ENCODE assay signal across 1 cellular context in the genomic region with DNA sequence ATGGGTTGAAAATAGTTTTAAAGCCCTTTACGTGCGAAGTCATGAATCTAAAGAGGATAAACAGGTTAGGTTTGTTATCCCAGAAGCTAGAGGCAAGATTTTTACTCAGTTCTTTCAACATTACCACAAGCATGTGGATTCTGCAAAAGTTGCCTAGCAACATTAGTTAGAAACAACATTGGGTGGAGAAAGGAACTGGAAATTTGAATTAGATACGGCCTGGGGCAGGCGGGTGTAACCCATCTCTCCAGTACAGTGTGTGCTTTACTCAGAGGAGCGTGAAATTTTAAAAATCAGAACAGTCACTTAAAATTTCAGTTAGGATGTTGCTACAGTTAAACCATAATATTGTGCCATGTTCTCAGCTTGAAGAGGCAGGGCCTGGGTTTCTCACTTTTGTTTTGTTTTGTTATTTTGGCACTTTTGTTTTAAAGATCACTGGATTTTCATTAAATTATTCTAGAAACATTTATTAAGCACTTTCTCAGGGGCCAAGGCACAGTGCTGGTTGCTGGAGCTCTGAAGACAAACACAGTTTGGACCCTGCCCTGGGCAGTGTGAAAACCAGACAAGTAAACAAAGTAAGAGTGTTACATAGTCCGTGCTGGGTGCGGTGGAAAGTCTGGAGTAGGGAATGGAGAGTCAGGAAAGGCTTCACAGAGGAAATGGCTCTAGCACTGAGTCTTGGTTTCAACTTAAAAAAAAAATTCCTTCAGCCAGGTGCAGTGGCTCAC.
A peak's percentile ranks its signal among the peaks of the same experiment; 100 is the strongest.
TF ChIP-seq lines count a peak whose summit lies in the region.

No MANE protein-coding gene starts in this region.

TF ChIP-seq in K562, 482 proteins besides CTCF, POLR2A, EP300 and RAD21 (continued from another document and continues in another):
- TF ChIP-seq ZNF140 (CRISPR knock-in tag; IDR thresholded peaks at IDR 0.05) (no peak), ATF7 (IDR thresholded peaks at IDR 0.05) (no peak), MTA2 (IDR thresholded peaks at IDR 0.05; ENCODE audit: low read depth) (no peak), ZNF785 (CRISPR knock-in tag; IDR thresholded peaks at IDR 0.05) (no peak), MCM3 (IDR thresholded peaks at IDR 0.05) (no peak), ZNF57 (CRISPR knock-in tag; IDR thresholded peaks at IDR 0.05) (no peak), TSC22D4 (tag; IDR thresholded peaks at IDR 0.05) (no peak), ZBTB34 (CRISPR knock-in tag; IDR thresholded peaks at IDR 0.05) (no peak), SMARCB1 (IDR thresholded peaks at IDR 0.05; ENCODE audit: insufficient read length, low read depth) (no peak), EP400 (IDR thresholded peaks at IDR 0.05) (peak; percentile 23; the same call in 1 of the 2 replicates), PTBP1 (IDR thresholded peaks at IDR 0.05; ENCODE audit: low read depth, low read length) (no peak), NONO (IDR thresholded peaks at IDR 0.05; ENCODE audit: low read depth in 2 of 2, low read length in 1 of 2) (no peak), ZBTB5 (IDR thresholded peaks at IDR 0.05) (no peak), ZNF133 (CRISPR knock-in tag; IDR thresholded peaks at IDR 0.05) (no peak), CC2D1A (IDR thresholded peaks at IDR 0.05) (no peak), ARHGAP35 (IDR thresholded peaks at IDR 0.05; ENCODE audit: partially characterized antibody) (no peak), ETV5 (CRISPR knock-in tag; IDR thresholded peaks at IDR 0.05; ENCODE audit: low read depth) (no peak), U2AF2 (optimal IDR thresholded peaks at IDR 0.05; ENCODE audit: low read depth, low read length) (no peak), ZNF740 (CRISPR knock-in tag; IDR thresholded peaks at IDR 0.05) (no peak), ZNF740 (tag; IDR thresholded peaks at IDR 0.05) (no peak), ZNF431 (CRISPR knock-in tag; IDR thresholded peaks at IDR 0.05) (no peak), FOXK2 (conservative IDR thresholded peaks at IDR 0.05 in 1 of 2, IDR thresholded peaks at IDR 0.05 in 1 of 2; ENCODE audit: low read depth in 2 of 2) (0 out of 4 replicates have a peak, but pooled peaks of 1 of the 2 experiments have one; percentile 32), CCNT2 (IDR thresholded peaks at IDR 0.05; ENCODE audit: borderline replicate concordance, extremely low read depth, insufficient read length, low read depth, low read length) (no peak), SIN3A (IDR thresholded peaks at IDR 0.05; ENCODE audit: borderline replicate concordance in 2 of 2, control insufficient read depth in 1 of 2, low read depth in 2 of 2, low read length in 2 of 2) (no peak), NCOR1 (IDR thresholded peaks at IDR 0.05) (no peak), AFF4 (CRISPR knock-in tag; IDR thresholded peaks at IDR 0.05) (no peak), L3MBTL2 (IDR thresholded peaks at IDR 0.05) (0 out of 2 replicates have a peak, but pooled peaks have one; percentile 14), FOXJ3 (CRISPR knock-in tag; IDR thresholded peaks at IDR 0.05) (peak; percentile 85), ZFX (CRISPR knock-in tag; IDR thresholded peaks at IDR 0.05) (peak; percentile 39; the same call in 1 of the 2 replicates), MAFG (tag; conservative IDR thresholded peaks at IDR 0.05) (no peak), ZNF717 (CRISPR knock-in tag; IDR thresholded peaks at IDR 0.05) (no peak), TFAM (CRISPR knock-in tag; conservative IDR thresholded peaks at IDR 0.05) (no peak), MTA1 (IDR thresholded peaks at IDR 0.05; ENCODE audit: borderline replicate concordance) (no peak), GABPB2 (CRISPR knock-in tag; conservative IDR thresholded peaks at IDR 0.05) (no peak), PHB (CRISPR knock-in tag; IDR thresholded peaks at IDR 0.05) (no peak), ZNF830 (CRISPR knock-in tag; IDR thresholded peaks at IDR 0.05) (no peak), CEBPZ (IDR thresholded peaks at IDR 0.05; ENCODE audit: borderline replicate concordance, low read depth, low read length) (no peak), SNRNP70 (optimal IDR thresholded peaks at IDR 0.05; ENCODE audit: low read depth, low read length) (no peak)
- TF ChIP-seq, protein P1, sequence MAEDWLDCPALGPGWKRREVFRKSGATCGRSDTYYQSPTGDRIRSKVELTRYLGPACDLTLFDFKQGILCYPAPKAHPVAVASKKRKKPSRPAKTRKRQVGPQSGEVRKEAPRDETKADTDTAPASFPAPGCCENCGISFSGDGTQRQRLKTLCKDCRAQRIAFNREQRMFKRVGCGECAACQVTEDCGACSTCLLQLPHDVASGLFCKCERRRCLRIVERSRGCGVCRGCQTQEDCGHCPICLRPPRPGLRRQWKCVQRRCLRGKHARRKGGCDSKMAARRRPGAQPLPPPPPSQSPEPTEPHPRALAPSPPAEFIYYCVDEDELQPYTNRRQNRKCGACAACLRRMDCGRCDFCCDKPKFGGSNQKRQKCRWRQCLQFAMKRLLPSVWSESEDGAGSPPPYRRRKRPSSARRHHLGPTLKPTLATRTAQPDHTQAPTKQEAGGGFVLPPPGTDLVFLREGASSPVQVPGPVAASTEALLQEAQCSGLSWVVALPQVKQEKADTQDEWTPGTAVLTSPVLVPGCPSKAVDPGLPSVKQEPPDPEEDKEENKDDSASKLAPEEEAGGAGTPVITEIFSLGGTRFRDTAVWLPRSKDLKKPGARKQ (CRISPR knock-in tag; IDR thresholded peaks at IDR 0.05), result no peak
- TF ChIP-seq, protein P2, sequence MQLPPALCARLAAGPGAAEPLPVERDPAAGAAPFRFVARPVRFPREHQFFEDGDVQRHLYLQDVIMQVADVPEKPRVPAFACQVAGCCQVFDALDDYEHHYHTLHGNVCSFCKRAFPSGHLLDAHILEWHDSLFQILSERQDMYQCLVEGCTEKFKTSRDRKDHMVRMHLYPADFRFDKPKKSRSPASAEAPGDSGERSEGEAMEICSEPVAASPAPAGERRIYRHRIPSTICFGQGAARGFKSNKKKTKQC (CRISPR knock-in tag; IDR thresholded peaks at IDR 0.05), result no peak
- TF ChIP-seq, protein P3, sequence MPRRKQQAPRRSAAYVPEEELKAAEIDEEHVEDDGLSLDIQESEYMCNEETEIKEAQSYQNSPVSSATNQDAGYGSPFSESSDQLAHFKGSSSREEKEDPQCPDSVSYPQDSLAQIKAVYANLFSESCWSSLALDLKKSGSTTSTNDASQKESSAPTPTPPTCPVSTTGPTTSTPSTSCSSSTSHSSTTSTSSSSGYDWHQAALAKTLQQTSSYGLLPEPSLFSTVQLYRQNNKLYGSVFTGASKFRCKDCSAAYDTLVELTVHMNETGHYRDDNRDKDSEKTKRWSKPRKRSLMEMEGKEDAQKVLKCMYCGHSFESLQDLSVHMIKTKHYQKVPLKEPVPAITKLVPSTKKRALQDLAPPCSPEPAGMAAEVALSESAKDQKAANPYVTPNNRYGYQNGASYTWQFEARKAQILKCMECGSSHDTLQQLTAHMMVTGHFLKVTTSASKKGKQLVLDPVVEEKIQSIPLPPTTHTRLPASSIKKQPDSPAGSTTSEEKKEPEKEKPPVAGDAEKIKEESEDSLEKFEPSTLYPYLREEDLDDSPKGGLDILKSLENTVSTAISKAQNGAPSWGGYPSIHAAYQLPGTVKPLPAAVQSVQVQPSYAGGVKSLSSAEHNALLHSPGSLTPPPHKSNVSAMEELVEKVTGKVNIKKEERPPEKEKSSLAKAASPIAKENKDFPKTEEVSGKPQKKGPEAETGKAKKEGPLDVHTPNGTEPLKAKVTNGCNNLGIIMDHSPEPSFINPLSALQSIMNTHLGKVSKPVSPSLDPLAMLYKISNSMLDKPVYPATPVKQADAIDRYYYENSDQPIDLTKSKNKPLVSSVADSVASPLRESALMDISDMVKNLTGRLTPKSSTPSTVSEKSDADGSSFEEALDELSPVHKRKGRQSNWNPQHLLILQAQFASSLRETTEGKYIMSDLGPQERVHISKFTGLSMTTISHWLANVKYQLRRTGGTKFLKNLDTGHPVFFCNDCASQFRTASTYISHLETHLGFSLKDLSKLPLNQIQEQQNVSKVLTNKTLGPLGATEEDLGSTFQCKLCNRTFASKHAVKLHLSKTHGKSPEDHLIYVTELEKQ (CRISPR knock-in tag; IDR thresholded peaks at IDR 0.05), result no peak
- TF ChIP-seq, protein P4, sequence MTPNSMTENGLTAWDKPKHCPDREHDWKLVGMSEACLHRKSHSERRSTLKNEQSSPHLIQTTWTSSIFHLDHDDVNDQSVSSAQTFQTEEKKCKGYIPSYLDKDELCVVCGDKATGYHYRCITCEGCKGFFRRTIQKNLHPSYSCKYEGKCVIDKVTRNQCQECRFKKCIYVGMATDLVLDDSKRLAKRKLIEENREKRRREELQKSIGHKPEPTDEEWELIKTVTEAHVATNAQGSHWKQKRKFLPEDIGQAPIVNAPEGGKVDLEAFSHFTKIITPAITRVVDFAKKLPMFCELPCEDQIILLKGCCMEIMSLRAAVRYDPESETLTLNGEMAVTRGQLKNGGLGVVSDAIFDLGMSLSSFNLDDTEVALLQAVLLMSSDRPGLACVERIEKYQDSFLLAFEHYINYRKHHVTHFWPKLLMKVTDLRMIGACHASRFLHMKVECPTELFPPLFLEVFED (CRISPR knock-in tag; conservative IDR thresholded peaks at IDR 0.05), result no peak
